In genomic region chr9:107489144-107489673, GRCh38 we compare ENCODE assay signal across 1 cellular context.
TF ChIP-seq lines count a peak whose summit lies in the region.

No MANE protein-coding gene starts in this region.

TF ChIP-seq in K562, 482 proteins besides CTCF, POLR2A, EP300 and RAD21 (continued from another document):
- TF ChIP-seq MGA (IDR thresholded peaks at IDR 0.05) (peak; percentile 42; the same call in 1 of the 2 replicates), ZNF316 (IDR thresholded peaks at IDR 0.05) (no peak), DNMT1 (IDR thresholded peaks at IDR 0.05) (no peak), E2F6 (IDR thresholded peaks at IDR 0.05; ENCODE audit: borderline replicate concordance in 1 of 2, extremely low read depth in 1 of 2, insufficient read depth in 1 of 2, insufficient read length in 1 of 2, low read depth in 1 of 2, low read length in 1 of 2, poor library complexity in 1 of 2, severe bottlenecking in 1 of 2) (peak in 1 of 2 experiments; percentile 7), HNRNPUL1 (IDR thresholded peaks at IDR 0.05; ENCODE audit: low read length) (no peak), MEIS2 (IDR thresholded peaks at IDR 0.05; ENCODE audit: partially characterized antibody) (no peak), NRF1 (conservative IDR thresholded peaks at IDR 0.05 in 1 of 2, IDR thresholded peaks at IDR 0.05 in 1 of 2) (0 out of 4 replicates have a peak, but pooled peaks of 1 of the 2 experiments have one; percentile 9), ZNF764 (CRISPR knock-in tag; IDR thresholded peaks at IDR 0.05; ENCODE audit: low read depth) (no peak), ZNF274 (IDR thresholded peaks at IDR 0.05; ENCODE audit: borderline replicate concordance, low read depth, low read length) (no peak), SRSF9 (IDR thresholded peaks at IDR 0.05; ENCODE audit: borderline replicate concordance, low read depth, low read length) (no peak), KDM5B (IDR thresholded peaks at IDR 0.05; ENCODE audit: insufficient replicate concordance, low read depth, low read length) (peak; percentile 15), TSC22D4 (tag; IDR thresholded peaks at IDR 0.05) (no peak), THAP12 (CRISPR knock-in tag; IDR thresholded peaks at IDR 0.05) (no peak), CBX2 (IDR thresholded peaks at IDR 0.05; ENCODE audit: insufficient read depth, low read length, poor library complexity, severe bottlenecking) (no peak), E2F1 (CRISPR knock-in tag; IDR thresholded peaks at IDR 0.05) (no peak)
